Comparison of ENCODE assay signal across 5 cellular contexts in the genomic region with DNA sequence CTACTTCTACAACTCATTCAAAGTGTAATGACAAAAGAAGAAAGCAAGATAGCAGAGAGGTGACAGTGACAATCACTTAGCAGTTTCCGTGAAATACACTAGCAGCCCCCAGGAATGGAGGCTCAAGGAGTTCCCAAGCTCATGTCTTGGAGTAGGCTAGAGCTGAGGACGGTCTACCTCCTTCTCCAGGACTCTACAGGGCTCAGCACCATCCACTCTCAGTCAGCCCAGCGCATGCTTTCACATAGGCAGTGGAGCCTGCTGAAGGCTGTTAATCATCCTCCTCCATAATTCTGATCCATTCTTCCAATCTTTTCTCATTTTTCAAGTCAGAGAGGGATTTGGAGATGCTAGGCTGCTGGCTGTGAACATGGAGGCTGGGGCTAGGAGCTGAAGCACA.
"Had no signal": no experiment of that assay in that cellular context is flagged by ENCODE, and none has a peak within 500 bp of the region (broad histone marks: within the 10 kb centered on the region; RNA-seq: fewer than 3 reads in every experiment).

No MANE protein-coding gene starts in this region.

- DNase-seq: IMR-90, KBM-7, KG1 had no signal

- H3K27ac ChIP-seq: HL-60 had no signal

- H3K4me3 ChIP-seq: K562 had no signal
